19 cellular contexts compared by ENCODE assay signal in genomic region chr6:15658345-15658744, GRCh38. TPM values are rescaled to one million over a fixed set of nuclear protein-coding genes. Genes with fewer than 3 reads are reported as not detected.
DNase-seq lines count a peak whose midpoint lies in the region; ATAC-seq and TF ChIP-seq lines count a peak whose summit lies in the region.
"Had no signal": no experiment of that assay in that cellular context is flagged by ENCODE, and none has a peak within 500 bp of the region (broad histone marks: within the 10 kb centered on the region; RNA-seq: fewer than 3 reads in every experiment).

No MANE protein-coding gene starts in this region.

- no peak overlapping the region for H4K5ac ChIP-seq in H9 (ENCODE audit: insufficient read length, low read depth, low read length)

- no peak overlapping the region for H3K4me3 Mint-ChIP-seq in H9
- peak overlapping the region in 2 of 8 donors; percentile 5 to 7 for H3K4me3 Mint-ChIP-seq in CD4-positive, alpha-beta memory T cell
- H3K4me3 Mint-ChIP-seq: stimulated activated effector memory CD8-positive, alpha-beta T cell treated with anti-CD3 and anti-CD28 coated beads, Interleukin-12 subunit alpha, Interleukin-12 subunit beta, amount 100 ng/mL, for 72 hours had no signal

- H3K23me2 ChIP-seq in H9 (ENCODE audit: insufficient read length, low read depth, low read length, poor library complexity, severe bottlenecking), result no peaks in the 10 kb centered on the region

- H3T11ph ChIP-seq in H9 (ENCODE audit: low read length), result no peak overlapping the region

- H3K36me3 ChIP-seq in CD4-positive, alpha-beta memory T cell (ENCODE audit: insufficient read depth, low read length), result no peaks in the 10 kb centered on the region
- H3K36me3 ChIP-seq: ovary had no signal

- H3K14ac ChIP-seq in H9 (ENCODE audit: insufficient read depth, low read length), result no peak overlapping the region

- H3K79me1 ChIP-seq in H9 (ENCODE audit: insufficient read depth, low read depth, low read length, poor library complexity, severe bottlenecking), result peaks cover 2% of the 10 kb centered on the region

- H4K8ac ChIP-seq in H9 (replicated peaks; ENCODE audit: insufficient read length, low read depth, low read length), result no peak overlapping the region

- CTCF ChIA-PET in CD4-positive, alpha-beta memory T cell (lab: Charles Lee; ENCODE audit: partially characterized antibody), result interaction anchor here (1.2 kb wide), 1 partner anchor 525 kb away, joined by 3 read pairs; no protein-coding TSS in a partner anchor

- no peaks in the 10 kb centered on the region for H3K9me3 ChIP-seq in H9 (ENCODE audit: control insufficient read depth, low read depth, low read length)
- H3K9me3 ChIP-seq in CD4-positive, alpha-beta memory T cell (ENCODE audit: control insufficient read depth in 1 of 2, low read length in 2 of 2), result no peaks in the 10 kb centered on the region
- H3K9me3 ChIP-seq: ovary had no signal

- peaks cover 6% of the 10 kb centered on the region for H3K27me3 Mint-ChIP-seq in H9 (ENCODE audit: low read depth)
- H3K27me3 Mint-ChIP-seq in CD4-positive, alpha-beta memory T cell, result no peaks in the 10 kb centered on the region

- intact Hi-C loops in CD4-positive, alpha-beta memory T cell (cut with micrococcal nuclease), result no loop called here

- POLR2A ChIA-PET in CD4-positive, alpha-beta memory T cell (lab: Charles Lee; ENCODE audit: partially characterized antibody), result no interaction called here

- H3K4me1 Mint-ChIP-seq in H9, result peaks cover 23 to 24% of the 10 kb centered on the region in 2 experiments
- H3K4me1 Mint-ChIP-seq in CD4-positive, alpha-beta memory T cell, result peaks cover 35 to 65% (median 52%) of the 10 kb centered on the region in 4 donors

- H3K56ac ChIP-seq in H9 (ENCODE audit: insufficient read length, low read depth, low read length), result no peak overlapping the region

- DNase-seq in GM12864 (ENCODE audit: low read depth), result peak; percentile 49
- DNase-seq in GM20000 (ENCODE audit: low spot score), result peak; percentile 66
- peak; percentile 28 for DNase-seq in iPS-NIHi11 (ENCODE audit: low spot score)
- DNase-seq in NCI-H510A (lab: John Stamatoyannopoulos, UW), result no peak
- DNase-seq in H9, result no peak
- DNase-seq in Kasumi-1 (lab: John Stamatoyannopoulos, UW), result no peak
- DNase-seq in CD4-positive, alpha-beta memory T cell, result no peak
- DNase-seq: activated effector memory CD4-positive, alpha-beta T cell treated with anti-CD3 and anti-CD28 coated beads, Interleukin-2, amount 50 U/mL, for 16 hours; AML-193; DMS 273 treated with DMSO at 0.1 percent for 48 hours; dorsolateral prefrontal cortex; kidney; NCI-H1694 treated with DMSO at 0.1 percent for 48 hours; NCI-H446; ovary had no signal

- H3K79me2 ChIP-seq in H9 (ENCODE audit: insufficient read depth, low read length), result 0 out of 2 replicates have a peak, but pooled peaks cover 1% of the 10 kb centered on the region

- TF ChIP-seq CTCF in GM12864 (IDR thresholded peaks at IDR 0.05; ENCODE audit: low read depth, low read length, missing control alignments) (no peak), GM20000 (IDR thresholded peaks at IDR 0.05; ENCODE audit: extremely low read depth, missing control alignments) (no peak), H9 (conservative IDR thresholded peaks at IDR 0.05) (no peak)

- H3K9me3 Mint-ChIP-seq in H9, result peaks cover 0 to 1% of the 10 kb centered on the region in 2 experiments; a peak in 2 of 5 replicates
- H3K9me3 Mint-ChIP-seq in CD4-positive, alpha-beta memory T cell, result no peaks in the 10 kb centered on the region
- H3K9me3 Mint-ChIP-seq: stimulated activated effector memory CD8-positive, alpha-beta T cell treated with anti-CD3 and anti-CD28 coated beads, Interleukin-12 subunit alpha, Interleukin-12 subunit beta, amount 100 ng/mL, for 72 hours had no signal

- H3K4ac ChIP-seq in H9 (ENCODE audit: low read depth, low read length), result no peak overlapping the region

- H2BK15ac ChIP-seq in H9 (ENCODE audit: low read depth, low read length), result no peak overlapping the region

- H3K18ac ChIP-seq in H9 (ENCODE audit: insufficient read length, low read depth, low read length), result no peak overlapping the region

- H2BK20ac ChIP-seq in H9 (ENCODE audit: low read depth, low read length, poor library complexity, severe bottlenecking), result no peak overlapping the region

- no peak overlapping the region for H3K23ac ChIP-seq in H9 (ENCODE audit: insufficient read length, low read depth, low read length)

- H3K4me1 ChIP-seq in H9 (ENCODE audit: insufficient read depth, low read length), result peaks cover 7% of the 10 kb centered on the region; the same call in 1 of the 2 replicates
- peaks cover 20% of the 10 kb centered on the region for H3K4me1 ChIP-seq in CD4-positive, alpha-beta memory T cell (ENCODE audit: insufficient read depth, low read length)

- no peak overlapping the region for H4K91ac ChIP-seq in H9 (ENCODE audit: insufficient read length, low read depth, low read length)

- no peak overlapping the region for H2BK5ac ChIP-seq in H9 (ENCODE audit: insufficient read length, low read length)

- H3K36me3 Mint-ChIP-seq in H9 (ENCODE audit: insufficient read depth in 1 of 3, low read depth in 3 of 3), result peaks cover 0 to 4% (median 4%) of the 10 kb centered on the region in 3 experiments; a peak in 4 of 7 replicates
- peaks cover 7 to 10% of the 10 kb centered on the region in 2 donors for H3K36me3 Mint-ChIP-seq in CD4-positive, alpha-beta memory T cell

- no peak overlapping the region for H3K4me2 ChIP-seq in H9 (ENCODE audit: insufficient read depth, insufficient read length, low read length)

- no peak overlapping the region for H2BK12ac ChIP-seq in H9 (ENCODE audit: insufficient read length, low read depth, low read length)

- no CpG with 5 or more reads among the region's 5 CpGs for WGBS in H9 (ENCODE audit: extremely low coverage, insufficient read length, low lambda C conversion rate)

- no peak overlapping the region for H3K4me3 ChIP-seq in GM12864 (ENCODE audit: low read depth, low read length)
- H3K4me3 ChIP-seq in CD4-positive, alpha-beta memory T cell (ENCODE audit: low read length in 2 of 2), result no peak overlapping the region
- H3K4me3 ChIP-seq: dorsolateral prefrontal cortex, ovary had no signal

- H3K27ac Mint-ChIP-seq in H9, result peak overlapping the region in 1 of 3 experiments; percentile 3; a peak in 1 of 7 replicates
- H3K27ac Mint-ChIP-seq in CD4-positive, alpha-beta memory T cell, result no peak overlapping the region
- H3K27ac Mint-ChIP-seq: stimulated activated effector memory CD8-positive, alpha-beta T cell treated with anti-CD3 and anti-CD28 coated beads, Interleukin-12 subunit alpha, Interleukin-12 subunit beta, amount 100 ng/mL, for 72 hours had no signal

- H3K27me3 ChIP-seq in H9 (ENCODE audit: insufficient read depth, low read length), result peaks cover 3% of the 10 kb centered on the region; the same call in 1 of the 2 replicates
- H3K27me3 ChIP-seq in CD4-positive, alpha-beta memory T cell (ENCODE audit: insufficient read depth, low read length), result no peaks in the 10 kb centered on the region
- H3K27me3 ChIP-seq: dorsolateral prefrontal cortex, ovary had no signal

- peak; percentile 33 for ATAC-seq in HG03460 (IDR thresholded peaks at IDR 0.05; ENCODE audit: unreplicated experiment)
- ATAC-seq: esophagus mucosa; stimulated activated effector memory CD8-positive, alpha-beta T cell treated with anti-CD3 and anti-CD28 coated beads, Interleukin-12 subunit alpha, Interleukin-12 subunit beta, amount 100 ng/mL, for 72 hours had no signal

- no peak overlapping the region for H2BK120ac ChIP-seq in H9 (ENCODE audit: low read depth, low read length, poor library complexity, severe bottlenecking)

- H2AFZ ChIP-seq in H9 (ENCODE audit: low read length), result no peak overlapping the region

- no peaks in the 10 kb centered on the region for H4K20me1 ChIP-seq in H9 (ENCODE audit: control insufficient read depth, insufficient read depth, insufficient read length)

- H3K9ac ChIP-seq in H9 (ENCODE audit: extremely low read depth, insufficient read length, low read length), result no peak overlapping the region

- H3K27ac ChIP-seq in H9 (ENCODE audit: insufficient read length, low read depth, low read length), result no peak overlapping the region
- H3K27ac ChIP-seq in CD4-positive, alpha-beta memory T cell (ENCODE audit: low read depth, low read length), result no peak overlapping the region
- H3K27ac ChIP-seq: dorsolateral prefrontal cortex, ovary, VCaP had no signal

- no peak overlapping the region for H2AK5ac ChIP-seq in H9 (ENCODE audit: insufficient read length, low read length)

RNA-seq across cellular contexts. Expression of gene DTNBP1, which starts 4.5 kb away (rescaled TPM):
- 12.9 and 13.2 TPM in 2 replicates for total RNA-seq in H9 (2021)
- total RNA-seq in CD4-positive, alpha-beta memory T cell, result 10 to 100 TPM; 24.1 TPM
- 10 to 100 TPM; 34.3 to 34.8 TPM for polyA plus RNA-seq in CD4-positive, alpha-beta memory T cell

Comparison
In these comparisons a context has a peak if more than half of its experiments do, and no peak if none do; other contexts are left out.
1. DNase-seq: peak in GM12864 (single experiment), GM20000 (single experiment) and iPS-NIHi11 (single experiment); none in NCI-H510A (single experiment), H9 (single experiment), Kasumi-1 (0 of 2) and CD4-positive, alpha-beta memory T cell (0 of 5).